16 cellular contexts compared by ENCODE assay signal in genomic region chr19:55400281-55401087, GRCh38. TPM values are rescaled to one million over a fixed set of nuclear protein-coding genes. Genes with fewer than 3 reads are reported as not detected.
A peak's percentile ranks its signal among the peaks of the same experiment; 100 is the strongest.
DNase-seq lines count a peak whose midpoint lies in the region; ATAC-seq, FAIRE-seq and TF ChIP-seq lines count a peak whose summit lies in the region.
"Had no signal": no experiment of that assay in that cellular context is flagged by ENCODE, and none has a peak within 500 bp of the region (broad histone marks: within the 10 kb centered on the region; RNA-seq: fewer than 3 reads in every experiment).

No MANE protein-coding gene starts in this region.

- peak overlapping the region; percentile 49 for H3K27ac ChIP-seq in 22Rv1
- H3K27ac ChIP-seq: ascending aorta had no signal

- ATAC-seq in HG03108 (IDR thresholded peaks at IDR 0.05; ENCODE audit: unreplicated experiment) = no peak
- ATAC-seq: stimulated activated effector memory CD8-positive, alpha-beta T cell treated with anti-CD3 and anti-CD28 coated beads, Interleukin-12 subunit alpha, Interleukin-12 subunit beta, amount 100 ng/mL, for 72 hours had no signal

- peaks cover 35% of the 10 kb centered on the region for H3K36me3 ChIP-seq in H7 (replicated peaks; ENCODE audit: control insufficient read depth, insufficient read depth, low read length)
- H3K36me3 ChIP-seq in bronchial epithelial cell (ENCODE audit: control insufficient read depth, insufficient read depth, low read length) = peaks cover 17% of the 10 kb centered on the region

- H3K4me3 ChIP-seq in H7 (ENCODE audit: insufficient read depth, low read depth, low read length) = no peak overlapping the region
- H3K4me3 ChIP-seq in bronchial epithelial cell (ENCODE audit: low read depth, low read length) = no peak overlapping the region
- H3K4me3 ChIP-seq: ascending aorta had no signal

- FAIRE-seq in bronchial epithelial cell (lab: Jason Lieb, UNC) = no peak

- H3K9me3 Mint-ChIP-seq in activated CD4-positive, alpha-beta memory T cell treated with anti-CD3 and anti-CD28 coated beads, Interleukin-2, amount 10 ng/mL, durations not matched to agents 7 days and 5 days = no peaks in the 10 kb centered on the region
- H3K9me3 Mint-ChIP-seq: stimulated activated effector memory CD8-positive, alpha-beta T cell treated with anti-CD3 and anti-CD28 coated beads, Interleukin-12 subunit alpha, Interleukin-12 subunit beta, amount 100 ng/mL, for 72 hours had no signal

- H3K4me1 Mint-ChIP-seq in activated CD4-positive, alpha-beta memory T cell treated with anti-CD3 and anti-CD28 coated beads, Interleukin-2, amount 10 ng/mL, durations not matched to agents 7 days and 5 days = peaks cover 63% of the 10 kb centered on the region

- CTCF ChIA-PET in activated CD4-positive, alpha-beta memory T cell treated with anti-CD3 and anti-CD28 coated beads, Interleukin-2, amount 10 ng/mL, durations not matched to agents 7 days and 5 days (lab: Charles Lee) = no interaction called here

- POLR2A ChIA-PET in activated CD4-positive, alpha-beta memory T cell treated with anti-CD3 and anti-CD28 coated beads, Interleukin-2, amount 10 ng/mL, durations not matched to agents 7 days and 5 days (lab: Charles Lee) = interaction anchor here (1.0 to 12.3 kb wide), 3 partner anchors 10 to 145 kb away, joined by 3 to 224 read pairs (median 7); partner anchors contain the start of genes RPL28 and TMEM238

- H3K27me3 ChIP-seq in H7 (ENCODE audit: control insufficient read depth, insufficient read depth, low read length) (no peaks in the 10 kb centered on the region), bronchial epithelial cell (ENCODE audit: control insufficient read depth, insufficient read depth, low read length) (no peaks in the 10 kb centered on the region)
- H3K27me3 ChIP-seq: ascending aorta had no signal

- no peak for TF ChIP-seq CTCF in 22Rv1 (IDR thresholded peaks at IDR 0.05)
- TF ChIP-seq CTCF in bronchial epithelial cell (IDR thresholded peaks at IDR 0.05; ENCODE audit: insufficient read depth, low read length, severe bottlenecking) = no peak

- peak; percentile 43 for DNase-seq in H7
- DNase-seq in bronchial epithelial cell (ENCODE audit: low read depth) = peak; percentile 56
- no peak for DNase-seq in activated CD4-positive, alpha-beta memory T cell treated with anti-CD3 and anti-CD28 coated beads, Interleukin-2, amount 10 ng/mL, durations not matched to agents 7 days and 5 days
- DNase-seq in DMS 273 (lab: John Stamatoyannopoulos, UW; ENCODE audit: unreplicated experiment) = no peak
- DNase-seq: activated CD4-positive, CD25-positive, alpha-beta regulatory T cell; activated T-cell treated with anti-CD3 and anti-CD28 coated beads, Interleukin-2, amount 50 U/mL, for 1 hour; NCI-H2081; stimulated activated CD4-positive, alpha-beta T cell treated with anti-CD3 and anti-CD28 coated beads, Interleukin-2, amount 100 ng/mL, for 48 hours had no signal

- no peak overlapping the region for H3K27ac Mint-ChIP-seq in activated CD4-positive, alpha-beta memory T cell treated with anti-CD3 and anti-CD28 coated beads, Interleukin-2, amount 10 ng/mL, durations not matched to agents 7 days and 5 days
- H3K27ac Mint-ChIP-seq: B cell; stimulated activated effector memory CD8-positive, alpha-beta T cell treated with anti-CD3 and anti-CD28 coated beads, Interleukin-12 subunit alpha, Interleukin-12 subunit beta, amount 100 ng/mL, for 72 hours had no signal

- H3K4me3 Mint-ChIP-seq in activated CD4-positive, alpha-beta memory T cell treated with anti-CD3 and anti-CD28 coated beads, Interleukin-2, amount 10 ng/mL, durations not matched to agents 7 days and 5 days = no peak overlapping the region
- H3K4me3 Mint-ChIP-seq: B cell; stimulated activated effector memory CD8-positive, alpha-beta T cell treated with anti-CD3 and anti-CD28 coated beads, Interleukin-12 subunit alpha, Interleukin-12 subunit beta, amount 100 ng/mL, for 72 hours had no signal

- H3K27me3 Mint-ChIP-seq in activated CD4-positive, alpha-beta memory T cell treated with anti-CD3 and anti-CD28 coated beads, Interleukin-2, amount 10 ng/mL, durations not matched to agents 7 days and 5 days = no peaks in the 10 kb centered on the region
- H3K27me3 Mint-ChIP-seq: B cell had no signal

- peaks cover 52% of the 10 kb centered on the region for H3K36me3 Mint-ChIP-seq in activated CD4-positive, alpha-beta memory T cell treated with anti-CD3 and anti-CD28 coated beads, Interleukin-2, amount 10 ng/mL, durations not matched to agents 7 days and 5 days (ENCODE audit: low read depth)

RNA-seq across cellular contexts. Expression of gene UBE2S, which starts 7.1 kb away (rescaled TPM):
- 369 and 380 TPM in 2 replicates for total RNA-seq in H7 (2014; rRNA removed; shearing (Covaris generic))
- 38.2 and 50.4 TPM in 2 replicates for total RNA-seq in bronchial epithelial cell
- 100 to 1,000 TPM; 277 to 284 TPM for total RNA-seq in activated CD4-positive, alpha-beta memory T cell treated with anti-CD3 and anti-CD28 coated beads, Interleukin-2, amount 10 ng/mL, durations not matched to agents 7 days and 5 days

RNA-seq across cellular contexts. Expression of gene RPL28, which starts 14.8 kb away (rescaled TPM):
- 458 and 505 TPM in 2 replicates for total RNA-seq in H7 (2014; rRNA removed; shearing (Covaris generic))
- 348 and 603 TPM in 2 replicates for total RNA-seq in bronchial epithelial cell
- 1,000 to 10,000 TPM; 3,004 to 3,026 TPM for total RNA-seq in activated CD4-positive, alpha-beta memory T cell treated with anti-CD3 and anti-CD28 coated beads, Interleukin-2, amount 10 ng/mL, durations not matched to agents 7 days and 5 days

RNA-seq across cellular contexts. Expression of gene TMEM238, which starts 16.4 kb away (rescaled TPM):
- total RNA-seq in H7 (2014; rRNA removed; shearing (Covaris generic)) = 1.0 TPM in 1 of 2 replicates, not detected in the other
- 3.1 and 10.0 TPM in 2 replicates for total RNA-seq in bronchial epithelial cell
- total RNA-seq in activated CD4-positive, alpha-beta memory T cell treated with anti-CD3 and anti-CD28 coated beads, Interleukin-2, amount 10 ng/mL, durations not matched to agents 7 days and 5 days = 10 to 100 TPM; 19.2 to 19.3 TPM
- total RNA-seq: ascending aorta had no signal

RNA-seq across cellular contexts. Expression of gene TMEM190, which starts 23.9 kb away (rescaled TPM):
- not detected in 2 replicates for total RNA-seq in H7 (2014; rRNA removed; shearing (Covaris generic))
- not detected in 2 replicates for total RNA-seq in bronchial epithelial cell
- total RNA-seq in activated CD4-positive, alpha-beta memory T cell treated with anti-CD3 and anti-CD28 coated beads, Interleukin-2, amount 10 ng/mL, durations not matched to agents 7 days and 5 days = not detected
- total RNA-seq: ascending aorta, B cell, Daoy, kidney epithelial cell, renal cortical epithelial cell had no signal

RNA-seq across cellular contexts. Expression of gene IL11, which starts 30.2 kb away (rescaled TPM):
- total RNA-seq in H7 (2014; rRNA removed; shearing (Covaris generic)) = 0.59 and 1.2 TPM in 2 replicates
- total RNA-seq in bronchial epithelial cell = 0.64 and 1.3 TPM in 2 replicates
- under 1 TPM in 1 of 2 experiments, not detected in 1; 0.48 TPM for total RNA-seq in activated CD4-positive, alpha-beta memory T cell treated with anti-CD3 and anti-CD28 coated beads, Interleukin-2, amount 10 ng/mL, durations not matched to agents 7 days and 5 days
- total RNA-seq: ascending aorta, B cell had no signal

Comparison
In these comparisons a context has a peak if more than half of its experiments do, and no peak if none do; other contexts are left out.
1. DNase-seq: peak in H7 (single experiment) and bronchial epithelial cell (single experiment); none in activated CD4-positive, alpha-beta memory T cell treated with anti-CD3 and anti-CD28 coated beads, Interleukin-2, amount 10 ng/mL, durations not matched to agents 7 days and 5 days (single experiment) and DMS 273 (single experiment).